In genomic region chr22:45170001-45170466, GRCh38 we compare ENCODE assay signal across 11 cellular contexts. TPM values are rescaled to one million over a fixed set of nuclear protein-coding genes. Genes with fewer than 3 reads are reported as not detected.
DNase-seq lines count a peak whose midpoint lies in the region; ATAC-seq and TF ChIP-seq lines count a peak whose summit lies in the region.
"Had no signal": no experiment of that assay in that cellular context is flagged by ENCODE, and none has a peak within 500 bp of the region (broad histone marks: within the 10 kb centered on the region; RNA-seq: fewer than 3 reads in every experiment).

No MANE protein-coding gene starts in this region.

- DNase-seq in activated CD8-positive, alpha-beta memory T cell treated with anti-CD3 and anti-CD28 coated beads for 24 hours = peak; percentile 60
- no peak for DNase-seq in activated CD8-positive, alpha-beta memory T cell treated with anti-CD3 and anti-CD28 coated beads, Interleukin-2, amount 50 U/mL, for 4 hours
- peak; percentile 43 for DNase-seq in activated CD4-positive, alpha-beta T cell treated with anti-CD3 and anti-CD28 coated beads, Interleukin-2, amount 10 ng/mL, durations not matched to agents 7 days and 5 days
- no peak for DNase-seq in central memory CD8-positive, alpha-beta T cell (ENCODE audit: low spot score in 2 of 2)
- DNase-seq in stimulated activated naive CD4-positive, alpha-beta T cell treated with Interleukin-2 at 50 U/mL for 16 hours (lab: John Stamatoyannopoulos, UW) = peak; percentile 7
- no peak for DNase-seq in chondrocyte (ENCODE audit: low spot score)
- DNase-seq in NCI-H1694 (lab: John Stamatoyannopoulos, UW) = no peak
- DNase-seq: Right ventricle myocardium superior had no signal

- CTCF ChIA-PET in activated CD4-positive, alpha-beta T cell treated with anti-CD3 and anti-CD28 coated beads, Interleukin-2, amount 10 ng/mL, durations not matched to agents 7 days and 5 days (lab: Charles Lee) = interaction anchor here (0.6 to 1.3 kb wide), 3 partner anchors 13 to 290 kb away, joined by 4 to 7 read pairs (median 5); no protein-coding TSS in a partner anchor

- H3K4me1 Mint-ChIP-seq in activated CD4-positive, alpha-beta T cell treated with anti-CD3 and anti-CD28 coated beads, Interleukin-2, amount 10 ng/mL, durations not matched to agents 7 days and 5 days = peaks cover 82% of the 10 kb centered on the region
- H3K4me1 Mint-ChIP-seq in central memory CD8-positive, alpha-beta T cell = peaks cover 62% of the 10 kb centered on the region
- H3K4me1 Mint-ChIP-seq in chondrocyte (ENCODE audit: low read depth) = peaks cover 11% of the 10 kb centered on the region

- H3K36me3 Mint-ChIP-seq in activated CD4-positive, alpha-beta T cell treated with anti-CD3 and anti-CD28 coated beads, Interleukin-2, amount 10 ng/mL, durations not matched to agents 7 days and 5 days (ENCODE audit: low read depth) = peaks cover 73% of the 10 kb centered on the region
- peaks cover 69% of the 10 kb centered on the region for H3K36me3 Mint-ChIP-seq in central memory CD8-positive, alpha-beta T cell (ENCODE audit: insufficient read depth)
- peaks cover 33% of the 10 kb centered on the region for H3K36me3 Mint-ChIP-seq in chondrocyte (ENCODE audit: low read depth)

- POLR2A ChIA-PET in activated CD4-positive, alpha-beta T cell treated with anti-CD3 and anti-CD28 coated beads, Interleukin-2, amount 10 ng/mL, durations not matched to agents 7 days and 5 days (lab: Charles Lee) = interaction anchor here (0.6 kb wide), 1 partner anchor 1146 kb away, joined by 3 read pairs; no protein-coding TSS in a partner anchor

- no peak for ATAC-seq in central memory CD8-positive, alpha-beta T cell (replicated peaks; ENCODE audit: extremely low read depth, poor library complexity, severe bottlenecking)
- no peak for ATAC-seq in HG02970 (IDR thresholded peaks at IDR 0.05; ENCODE audit: low FRiP score, unreplicated experiment)
- ATAC-seq: A549, left lung had no signal

- H3K27me3 Mint-ChIP-seq in activated CD4-positive, alpha-beta T cell treated with anti-CD3 and anti-CD28 coated beads, Interleukin-2, amount 10 ng/mL, durations not matched to agents 7 days and 5 days = no peaks in the 10 kb centered on the region
- H3K27me3 Mint-ChIP-seq in central memory CD8-positive, alpha-beta T cell = no peaks in the 10 kb centered on the region
- no peaks in the 10 kb centered on the region for H3K27me3 Mint-ChIP-seq in chondrocyte (ENCODE audit: low read depth)

- H3K27ac Mint-ChIP-seq in activated CD4-positive, alpha-beta T cell treated with anti-CD3 and anti-CD28 coated beads, Interleukin-2, amount 10 ng/mL, durations not matched to agents 7 days and 5 days = peak overlapping the region; percentile 81
- H3K27ac Mint-ChIP-seq in central memory CD8-positive, alpha-beta T cell (ENCODE audit: low read depth) = peak overlapping the region; percentile 90
- H3K27ac Mint-ChIP-seq in chondrocyte (ENCODE audit: unreplicated experiment) = no peak overlapping the region

- H3K9me3 Mint-ChIP-seq in activated CD4-positive, alpha-beta T cell treated with anti-CD3 and anti-CD28 coated beads, Interleukin-2, amount 10 ng/mL, durations not matched to agents 7 days and 5 days = no peaks in the 10 kb centered on the region
- no peaks in the 10 kb centered on the region for H3K9me3 Mint-ChIP-seq in central memory CD8-positive, alpha-beta T cell
- H3K9me3 Mint-ChIP-seq in chondrocyte (ENCODE audit: low read depth) = no peaks in the 10 kb centered on the region

- peak overlapping the region; percentile 53 for H3K4me3 Mint-ChIP-seq in activated CD4-positive, alpha-beta T cell treated with anti-CD3 and anti-CD28 coated beads, Interleukin-2, amount 10 ng/mL, durations not matched to agents 7 days and 5 days
- H3K4me3 Mint-ChIP-seq in central memory CD8-positive, alpha-beta T cell = peak overlapping the region; percentile 38
- no peak overlapping the region for H3K4me3 Mint-ChIP-seq in chondrocyte (ENCODE audit: unreplicated experiment)

- no peak for TF ChIP-seq CTCF in chondrocyte (IDR thresholded peaks at IDR 0.05)

RNA-seq across cellular contexts. Expression of gene NUP50, which starts 6.3 kb away (rescaled TPM):
- total RNA-seq in activated CD4-positive, alpha-beta T cell treated with anti-CD3 and anti-CD28 coated beads, Interleukin-2, amount 10 ng/mL, durations not matched to agents 7 days and 5 days = 100 to 1,000 TPM; 180 to 183 TPM
- total RNA-seq in chondrocyte = 35.8 to 44.1 TPM (median 41.6 TPM) in 3 replicates

Comparison
In these comparisons a context has a peak if more than half of its experiments do, and no peak if none do; other contexts are left out.
1. DNase-seq: peak in activated CD8-positive, alpha-beta memory T cell treated with anti-CD3 and anti-CD28 coated beads for 24 hours (single experiment), activated CD4-positive, alpha-beta T cell treated with anti-CD3 and anti-CD28 coated beads, Interleukin-2, amount 10 ng/mL, durations not matched to agents 7 days and 5 days (single experiment) and stimulated activated naive CD4-positive, alpha-beta T cell treated with Interleukin-2 at 50 U/mL for 16 hours (single experiment); none in activated CD8-positive, alpha-beta memory T cell treated with anti-CD3 and anti-CD28 coated beads, Interleukin-2, amount 50 U/mL, for 4 hours (single experiment), central memory CD8-positive, alpha-beta T cell (0 of 2), chondrocyte (single experiment) and NCI-H1694 (single experiment).